Comparison of ENCODE assay signal across 8 cellular contexts in genomic region chr5:54867310-54867944, GRCh38.
DNase-seq lines count a peak whose midpoint lies in the region; ATAC-seq and TF ChIP-seq lines count a peak whose summit lies in the region.

No MANE protein-coding gene starts in this region.

- H3K27ac ChIP-seq in OCI-LY3 (ENCODE audit: low read length) (no peak overlapping the region), colonic mucosa (no peak overlapping the region)

- H3K27me3 Mint-ChIP-seq in CD14-positive monocyte (ENCODE audit: low read depth in 3 of 3): peaks cover 2 to 6% (median 4%) of the 10 kb centered on the region in 3 donors

- H3K9me3 Mint-ChIP-seq in CD14-positive monocyte: peaks cover 0 to 3% (median 0%) of the 10 kb centered on the region in 7 donors
- H3K9me3 Mint-ChIP-seq in stimulated activated effector memory CD8-positive, alpha-beta T cell treated with anti-CD3 and anti-CD28 coated beads, Interleukin-12 subunit alpha, Interleukin-12 subunit beta, amount 100 ng/mL, for 72 hours: no peaks in the 10 kb centered on the region

- H3K27me3 ChIP-seq in OCI-LY3 (ENCODE audit: low read depth, low read length): peaks cover 54% of the 10 kb centered on the region
- no peaks in the 10 kb centered on the region for H3K27me3 ChIP-seq in colonic mucosa

- H3K4me3 ChIP-seq in OCI-LY3 (ENCODE audit: low read length): peak overlapping the region; percentile 66
- H3K4me3 ChIP-seq in colonic mucosa: no peak overlapping the region
- no peak overlapping the region for H3K4me3 ChIP-seq in lower leg skin (ENCODE audit: low read depth, poor library complexity, severe bottlenecking)

- H3K27ac Mint-ChIP-seq in CD14-positive monocyte: peak overlapping the region in 1 of 7 donors; percentile 64
- no peak overlapping the region for H3K27ac Mint-ChIP-seq in stimulated activated effector memory CD8-positive, alpha-beta T cell treated with anti-CD3 and anti-CD28 coated beads, Interleukin-12 subunit alpha, Interleukin-12 subunit beta, amount 100 ng/mL, for 72 hours

- no peak for TF ChIP-seq POLR2A in lower leg skin (IDR thresholded peaks at IDR 0.05)

- no peaks in the 10 kb centered on the region for H3K79me2 ChIP-seq in OCI-LY3 (ENCODE audit: low read length)

- H3K4me1 ChIP-seq in OCI-LY3 (ENCODE audit: low read length) (peaks cover 16% of the 10 kb centered on the region), colonic mucosa (no peaks in the 10 kb centered on the region)

- peak overlapping the region; percentile 79 for H3K4me2 ChIP-seq in OCI-LY3 (ENCODE audit: low read length)

- TF ChIP-seq CTCF in CD14-positive monocyte (IDR thresholded peaks at IDR 0.05): peak; percentile 79
- peak; percentile 58 for TF ChIP-seq CTCF in OCI-LY3 (IDR thresholded peaks at IDR 0.05; ENCODE audit: low read depth, low read length)
- TF ChIP-seq CTCF in colonic mucosa (IDR thresholded peaks at IDR 0.05): peak; percentile 60
- no peak for TF ChIP-seq CTCF in lower leg skin (IDR thresholded peaks at IDR 0.05)

- intact Hi-C loops in CD14-positive monocyte (cut with micrococcal nuclease): loop anchor here (5.0 kb wide), 1 partner anchor 350 kb away; the partner anchor contains the start of gene SNX18 (in 2 of the 2)
- intact Hi-C loops in colonic mucosa (cut with DNase I): loop anchor here (5.0 kb wide), 1 partner anchor 350 kb away; the partner anchor contains the start of gene SNX18
- intact Hi-C loops in lower leg skin (cut with DNase I; ENCODE audit: low total_unique reads): no loop called here

- DNase-seq in CD14-positive monocyte (ENCODE audit: low spot score) (no peak), H4 (ENCODE audit: low spot score) (peak; percentile 62), colonic mucosa (no peak), medulla oblongata (ENCODE audit: extremely low spot score) (peak; percentile 82), lower leg skin (ENCODE audit: low spot score in 2 of 2) (no peak)
- no peak for DNase-seq in stimulated activated effector memory CD8-positive, alpha-beta T cell treated with anti-CD3 and anti-CD28 coated beads, Interleukin-12 subunit alpha, Interleukin-12 subunit beta, amount 100 ng/mL, for 72 hours (ENCODE audit: low spot score in 2 of 2)

- H3K36me3 Mint-ChIP-seq in CD14-positive monocyte: no peaks in the 10 kb centered on the region
- H3K36me3 Mint-ChIP-seq in stimulated activated effector memory CD8-positive, alpha-beta T cell treated with anti-CD3 and anti-CD28 coated beads, Interleukin-12 subunit alpha, Interleukin-12 subunit beta, amount 100 ng/mL, for 72 hours: peaks cover 8% of the 10 kb centered on the region

- no peaks in the 10 kb centered on the region for H4K20me1 ChIP-seq in OCI-LY3 (ENCODE audit: insufficient read depth, low read length)

- H3K9ac ChIP-seq in OCI-LY3 (ENCODE audit: low read length) (peak overlapping the region; percentile 30), colonic mucosa (ENCODE audit: low read depth in 2 of 2, low read length in 2 of 2) (no peak overlapping the region)

- H2AFZ ChIP-seq in OCI-LY3 (ENCODE audit: low read depth, low read length): peak overlapping the region; percentile 87; the same call in 1 of the 2 replicates

- ATAC-seq in GM21786 (IDR thresholded peaks at IDR 0.05; ENCODE audit: unreplicated experiment): no peak
- ATAC-seq in stimulated activated effector memory CD8-positive, alpha-beta T cell treated with anti-CD3 and anti-CD28 coated beads, Interleukin-12 subunit alpha, Interleukin-12 subunit beta, amount 100 ng/mL, for 72 hours: no peak

- no peaks in the 10 kb centered on the region for H3K36me3 ChIP-seq in OCI-LY3 (replicated peaks; ENCODE audit: low read depth, low read length)
- no peaks in the 10 kb centered on the region for H3K36me3 ChIP-seq in colonic mucosa

- peak overlapping the region; percentile 28 to 68 for H3K4me3 Mint-ChIP-seq in CD14-positive monocyte
- H3K4me3 Mint-ChIP-seq in stimulated activated effector memory CD8-positive, alpha-beta T cell treated with anti-CD3 and anti-CD28 coated beads, Interleukin-12 subunit alpha, Interleukin-12 subunit beta, amount 100 ng/mL, for 72 hours: no peak overlapping the region

- H3K9me3 ChIP-seq in OCI-LY3 (ENCODE audit: insufficient read depth, low read length): no peaks in the 10 kb centered on the region
- H3K9me3 ChIP-seq in colonic mucosa: no peaks in the 10 kb centered on the region

- WGBS in lower leg skin, 2 donors: 21 to 23% methylated on average over 7 of the region's 7 CpGs

- H3K4me1 Mint-ChIP-seq in CD14-positive monocyte: peaks cover 4% of the 10 kb centered on the region
- H3K4me1 Mint-ChIP-seq in stimulated activated effector memory CD8-positive, alpha-beta T cell treated with anti-CD3 and anti-CD28 coated beads, Interleukin-12 subunit alpha, Interleukin-12 subunit beta, amount 100 ng/mL, for 72 hours: peaks cover 24% of the 10 kb centered on the region

Comparison
In these comparisons a context has a peak if more than half of its experiments do, and no peak if none do; other contexts are left out.
1. DNase-seq: peak in H4 (single experiment) and medulla oblongata (single experiment); none in CD14-positive monocyte (single experiment), colonic mucosa (single experiment), lower leg skin (0 of 2) and stimulated activated effector memory CD8-positive, alpha-beta T cell treated with anti-CD3 and anti-CD28 coated beads, Interleukin-12 subunit alpha, Interleukin-12 subunit beta, amount 100 ng/mL, for 72 hours (0 of 2).
2. CTCF ChIP-seq: peak in CD14-positive monocyte (single experiment), OCI-LY3 (single experiment) and colonic mucosa (single experiment); none in lower leg skin (0 of 3).